ENCODE assay signal across 18 cellular contexts in the genomic region with DNA sequence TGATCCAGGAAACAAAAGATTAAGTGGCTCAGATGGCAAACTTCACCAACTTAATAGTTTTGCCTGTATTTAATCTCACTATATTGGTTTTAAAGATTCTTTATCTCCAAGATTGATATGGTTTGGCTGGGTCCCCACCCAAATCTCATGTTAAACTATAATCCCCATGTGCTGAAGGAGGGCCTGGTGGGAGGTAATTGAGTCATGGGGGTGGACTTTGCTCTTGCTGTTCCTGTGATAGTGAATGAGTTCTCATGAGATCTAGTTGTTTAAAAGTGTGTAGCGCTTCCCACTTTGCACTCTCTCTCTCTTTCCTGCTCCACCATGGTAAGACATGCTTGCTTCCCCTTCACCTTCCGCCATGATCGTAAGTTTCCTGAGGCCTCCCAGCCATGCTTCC.
DNase-seq lines count a peak whose midpoint lies in the region; ATAC-seq and TF ChIP-seq lines count a peak whose summit lies in the region.
"Had no signal": no experiment of that assay in that cellular context is flagged by ENCODE, and none has a peak within 500 bp of the region (broad histone marks: within the 10 kb centered on the region; RNA-seq: fewer than 3 reads in every experiment).

No MANE protein-coding gene starts in this region.

- no peaks in the 10 kb centered on the region for H3K9me3 ChIP-seq in A673 (ENCODE audit: low read depth, low read length, poor library complexity, severe bottlenecking)
- H3K9me3 ChIP-seq in colonic mucosa, result no peaks in the 10 kb centered on the region
- peaks cover 3% of the 10 kb centered on the region for H3K9me3 ChIP-seq in osteoblast (ENCODE audit: low read depth, low read length)
- peaks cover 5% of the 10 kb centered on the region for H3K9me3 ChIP-seq in WERI-Rb-1 (ENCODE audit: severe bottlenecking)

- no peaks in the 10 kb centered on the region for H3K36me3 ChIP-seq in A673 (ENCODE audit: insufficient read depth, low read length, poor library complexity, severe bottlenecking)
- H3K36me3 ChIP-seq in colonic mucosa, result no peaks in the 10 kb centered on the region
- H3K36me3 ChIP-seq in osteoblast (ENCODE audit: insufficient read depth, low read length), result no peaks in the 10 kb centered on the region
- no peaks in the 10 kb centered on the region for H3K36me3 ChIP-seq in WERI-Rb-1

- H4K20me1 ChIP-seq in osteoblast (ENCODE audit: insufficient read depth, low read length), result no peaks in the 10 kb centered on the region

- H2AFZ ChIP-seq in osteoblast (ENCODE audit: low read length), result no peak overlapping the region
- H2AFZ ChIP-seq: GM23248 had no signal

- DNase-seq in A673 (ENCODE audit: low spot score), result peak; percentile 8
- DNase-seq in colonic mucosa, result peak; percentile 56
- DNase-seq in left colon, result peak; percentile 21 to 52
- DNase-seq in osteoblast (ENCODE audit: insufficient read length, low spot score, missing footprints), result peak; percentile 15
- DNase-seq in SHP77 treated with DMSO at 0.1 percent for 48 hours (lab: John Stamatoyannopoulos, UW), result no peak
- no peak for DNase-seq in WERI-Rb-1
- no peak for DNase-seq in left lobe of liver (ENCODE audit: low spot score)
- DNase-seq: 8988T; C1 segment of cervical spinal cord; CD4-positive, alpha-beta memory T cell; COR-L47; DMS153; EL; GDM1; GM23248; H9 had no signal

- H3K27me3 ChIP-seq in A673 (replicated peaks; ENCODE audit: insufficient read depth, low read depth, low read length, poor library complexity) (no peaks in the 10 kb centered on the region), colonic mucosa (no peaks in the 10 kb centered on the region), osteoblast (ENCODE audit: insufficient read depth, low read length) (no peaks in the 10 kb centered on the region), WERI-Rb-1 (ENCODE audit: insufficient read depth, low read depth, severe bottlenecking) (peaks cover 47% of the 10 kb centered on the region)

- no peaks in the 10 kb centered on the region for H3K4me1 ChIP-seq in A673 (ENCODE audit: insufficient read depth, low read length, poor library complexity, severe bottlenecking)
- H3K4me1 ChIP-seq in colonic mucosa, result peaks cover 3% of the 10 kb centered on the region
- peaks cover 22% of the 10 kb centered on the region for H3K4me1 ChIP-seq in osteoblast (ENCODE audit: insufficient read depth, low read length)

- H3K27ac ChIP-seq in A673 (ENCODE audit: low read depth, low read length, poor library complexity, severe bottlenecking) (no peak overlapping the region), colonic mucosa (peak overlapping the region; percentile 33), osteoblast (ENCODE audit: low read depth, low read length) (no peak overlapping the region), WERI-Rb-1 (no peak overlapping the region)
- H3K27ac ChIP-seq: A549, GM23248 had no signal

- H3K9ac ChIP-seq in colonic mucosa (ENCODE audit: low read depth in 2 of 2, low read length in 2 of 2), result no peak overlapping the region
- H3K9ac ChIP-seq: GM23248 had no signal

- ATAC-seq in left colon (peak; percentile 79), left lobe of liver (no peak)
- ATAC-seq: A549, HCT116 had no signal

- intact Hi-C loops in A673 (cut with micrococcal nuclease; ENCODE audit: unreplicated experiment), result no loop called here
- intact Hi-C loops in colonic mucosa (cut with DNase I), result no loop called here
- intact Hi-C loops in left colon (cut with DNase I, micrococcal nuclease), result no loop called here

- peaks cover 2% of the 10 kb centered on the region for H3K79me2 ChIP-seq in osteoblast (ENCODE audit: insufficient read depth, low read length)

- no peak overlapping the region for H3K4me2 ChIP-seq in osteoblast (ENCODE audit: insufficient read depth, low read length)
- H3K4me2 ChIP-seq: A549 had no signal

- BruUV-seq in A673 (replicated peaks; lab: Mats Ljungman, UMichigan), result no TSS peak

- POLR2A ChIA-PET in A673 (lab: Charles Lee; ENCODE audit: low non-redundant PET), result no interaction called here

- TF ChIP-seq CTCF in A673 (conservative IDR thresholded peaks at IDR 0.05; ENCODE audit: low read depth, low read length) (no peak), colonic mucosa (IDR thresholded peaks at IDR 0.05) (no peak), osteoblast (IDR thresholded peaks at IDR 0.05; ENCODE audit: extremely low read depth, low read depth, low read length) (no peak), WERI-Rb-1 (IDR thresholded peaks at IDR 0.05; ENCODE audit: low read depth, low read length) (no peak)

- CTCF ChIA-PET in A673 (lab: Charles Lee), result no interaction called here

- H3K4me3 ChIP-seq in A673 (ENCODE audit: low read depth, low read length, poor library complexity, severe bottlenecking) (no peak overlapping the region), colonic mucosa (no peak overlapping the region), osteoblast (ENCODE audit: insufficient read depth, low read length) (no peak overlapping the region), WERI-Rb-1 (ENCODE audit: low read depth, low read length) (no peak overlapping the region)
- H3K4me3 ChIP-seq: A549, GM23248 had no signal

Comparison
In these comparisons a context has a peak if more than half of its experiments do, and no peak if none do; other contexts are left out.
1. DNase-seq: peak in A673 (single experiment), colonic mucosa (single experiment), left colon (2 of 2) and osteoblast (single experiment); none in SHP77 treated with DMSO at 0.1 percent for 48 hours (single experiment), WERI-Rb-1 (single experiment) and left lobe of liver (single experiment).